ENCODE assay signal across 8 cellular contexts in the genomic region with DNA sequence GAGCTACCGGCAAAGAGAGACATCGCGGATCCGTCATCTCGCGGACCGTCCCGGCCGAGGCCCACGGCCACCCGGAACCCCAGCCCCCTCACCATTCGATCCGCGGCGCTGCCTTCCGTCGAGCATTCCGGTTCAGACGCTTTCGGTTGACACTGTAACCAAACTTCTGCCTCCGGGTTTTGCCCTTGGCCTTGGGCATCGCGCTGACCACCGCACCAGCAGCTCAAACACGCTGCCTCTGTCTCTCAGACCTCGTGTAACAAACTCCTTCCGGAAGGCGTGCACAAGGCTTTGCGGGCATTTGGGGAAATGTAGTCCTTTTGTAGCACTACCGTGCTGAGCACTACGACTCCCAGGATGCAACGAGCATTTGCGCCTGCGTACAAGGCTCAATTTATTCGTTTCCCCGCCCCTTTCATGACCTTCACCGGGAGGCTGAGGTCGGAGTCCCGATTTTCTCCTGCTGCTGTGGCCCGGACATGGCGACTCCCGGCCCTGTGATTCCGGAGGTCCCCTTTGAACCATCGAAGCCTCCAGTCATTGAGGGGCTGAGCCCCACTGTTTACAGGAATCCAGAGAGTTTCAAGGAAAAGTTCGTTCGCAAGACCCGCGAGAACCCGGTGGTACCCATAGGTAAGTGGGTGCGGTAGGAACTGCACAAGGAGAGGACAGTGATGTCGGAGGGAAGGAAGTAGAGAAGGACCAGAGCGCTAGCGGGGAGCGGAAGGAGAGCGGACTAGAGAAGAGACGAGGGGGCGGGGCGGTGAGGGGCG. TPM values are rescaled to one million over a fixed set of nuclear protein-coding genes. Genes with fewer than 3 reads are reported as not detected.
A peak's percentile ranks its signal among the peaks of the same experiment; 100 is the strongest.
DNase-seq lines count a peak whose midpoint lies in the region; ATAC-seq and TF ChIP-seq lines count a peak whose summit lies in the region.

A gene with protein sequence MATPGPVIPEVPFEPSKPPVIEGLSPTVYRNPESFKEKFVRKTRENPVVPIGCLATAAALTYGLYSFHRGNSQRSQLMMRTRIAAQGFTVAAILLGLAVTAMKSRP (plus strand): TSS at position 411 of the 773 bp plus-strand sequence. CDS start 69 bp downstream, at position 480.
A gene with protein sequence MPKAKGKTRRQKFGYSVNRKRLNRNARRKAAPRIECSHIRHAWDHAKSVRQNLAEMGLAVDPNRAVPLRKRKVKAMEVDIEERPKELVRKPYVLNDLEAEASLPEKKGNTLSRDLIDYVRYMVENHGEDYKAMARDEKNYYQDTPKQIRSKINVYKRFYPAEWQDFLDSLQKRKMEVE (minus strand): TSS at position 258 of the 773 bp plus-strand sequence. CDS start 59 bp downstream, at position 199.

- H3K4me3 Mint-ChIP-seq in WTC11 (peak within 1 kb of the TSS; percentile 99), immature natural killer cell (peak within 1 kb of the TSS; percentile 94 to 100 (median 99))

- H3K27ac ChIP-seq in AG04450 (ENCODE audit: low read depth, low read length), result peak within 1 kb of the TSS; percentile 94

- H3K9me3 Mint-ChIP-seq in WTC11 (no peaks in the 10 kb centered on the region), immature natural killer cell (no peaks in the 10 kb centered on the region)

- POLR2A ChIA-PET in AG04450 (lab: Yijun Ruan, JAX) (interaction anchor here (0.6 to 1.0 kb wide), 4 partner anchors 24 to 484 kb away, joined by 3 to 7 read pairs (median 4); a partner anchor contains a TSS), WTC11 (lab: Charles Lee) (interaction anchor here (0.8 to 2.0 kb wide), 2 partner anchors 148 to 154 kb away, joined by 3 to 5 read pairs; a partner anchor contains a TSS)

- CTCF ChIA-PET in AG04450 (lab: Charles Lee), result no interaction called here
- CTCF ChIA-PET in WTC11 (lab: Charles Lee), result interaction anchor here (1.0 to 2.6 kb wide), 5 partner anchors 17 to 659 kb away, joined by 3 to 12 read pairs (median 8); a partner anchor contains a TSS

- H3K36me3 Mint-ChIP-seq in WTC11 (peaks cover 30% of the 10 kb centered on the region), immature natural killer cell (peaks cover 0 to 29% (median 4%) of the 10 kb centered on the region in 3 donors)

- H3K9me3 ChIP-seq in AG04450 (ENCODE audit: control insufficient read depth, insufficient read depth, low read length), result no peaks in the 10 kb centered on the region

- H3K27me3 Mint-ChIP-seq in WTC11 (ENCODE audit: low read depth) (no peaks in the 10 kb centered on the region; the same call in 1 of the 2 replicates), immature natural killer cell (ENCODE audit: low read depth in 3 of 3) (peaks cover 0 to 8% (median 5%) of the 10 kb centered on the region in 3 donors)

- H3K27me3 ChIP-seq in AG04450 (ENCODE audit: control insufficient read depth, insufficient read depth, low read length), result no peaks in the 10 kb centered on the region

- H3K4me3 ChIP-seq in AG04450 (ENCODE audit: low read depth, low read length), result peak within 1 kb of the TSS; percentile 98
- peak within 1 kb of the TSS; percentile 95 to 99 for H3K4me3 ChIP-seq in cardiac fibroblast (replicated peaks in 1 of 2; ENCODE audit: low read depth in 2 of 2, low read length in 2 of 2)

- H3K27ac Mint-ChIP-seq in WTC11 (peak within 1 kb of the TSS; percentile 100), immature natural killer cell (peak within 1 kb of the TSS; percentile 90 to 99 (median 98))

- no peak for TF ChIP-seq CTCF in AG04450 (IDR thresholded peaks at IDR 0.05; ENCODE audit: low read depth, low read length)
- TF ChIP-seq CTCF in WTC11 (IDR thresholded peaks at IDR 0.05), result no peak
- TF ChIP-seq CTCF in cardiac fibroblast (IDR thresholded peaks at IDR 0.05; ENCODE audit: low read depth, low read length), result no peak

- DNase-seq in AG04450 (ENCODE audit: low read depth, low spot score) (peak; percentile 96), NCI-H226 (peak; percentile 98), WTC11 (ENCODE audit: low spot score) (peak; percentile 99), cardiac fibroblast (ENCODE audit: low read depth in 2 of 2) (peak; percentile 99), immature natural killer cell (peak; percentile 97 to 99 (median 98)), smooth muscle cell of the brain vasculature (ENCODE audit: low read depth, low spot score) (peak; percentile 98)

- H3K4me1 Mint-ChIP-seq in WTC11 (peaks cover 19% of the 10 kb centered on the region), immature natural killer cell (peaks cover 32 to 37% of the 10 kb centered on the region in 2 donors)

- ATAC-seq in GM18909 (IDR thresholded peaks at IDR 0.05; ENCODE audit: poor library complexity, unreplicated experiment), result peak; percentile 86
- peak; percentile 88 for ATAC-seq in HG03175 (IDR thresholded peaks at IDR 0.05; ENCODE audit: unreplicated experiment)
- ATAC-seq in WTC11, result peak; percentile 92

TF ChIP-seq in WTC11, 78 proteins besides CTCF, POLR2A, EP300 and RAD21 (continues in another document):
- TF ChIP-seq, protein P1, sequence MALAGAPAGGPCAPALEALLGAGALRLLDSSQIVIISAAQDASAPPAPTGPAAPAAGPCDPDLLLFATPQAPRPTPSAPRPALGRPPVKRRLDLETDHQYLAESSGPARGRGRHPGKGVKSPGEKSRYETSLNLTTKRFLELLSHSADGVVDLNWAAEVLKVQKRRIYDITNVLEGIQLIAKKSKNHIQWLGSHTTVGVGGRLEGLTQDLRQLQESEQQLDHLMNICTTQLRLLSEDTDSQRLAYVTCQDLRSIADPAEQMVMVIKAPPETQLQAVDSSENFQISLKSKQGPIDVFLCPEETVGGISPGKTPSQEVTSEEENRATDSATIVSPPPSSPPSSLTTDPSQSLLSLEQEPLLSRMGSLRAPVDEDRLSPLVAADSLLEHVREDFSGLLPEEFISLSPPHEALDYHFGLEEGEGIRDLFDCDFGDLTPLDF (CRISPR knock-in tag; IDR thresholded peaks at IDR 0.05), result 0 out of 2 replicates have a peak, but pooled peaks have one; percentile 28
- TF ChIP-seq, protein P2, sequence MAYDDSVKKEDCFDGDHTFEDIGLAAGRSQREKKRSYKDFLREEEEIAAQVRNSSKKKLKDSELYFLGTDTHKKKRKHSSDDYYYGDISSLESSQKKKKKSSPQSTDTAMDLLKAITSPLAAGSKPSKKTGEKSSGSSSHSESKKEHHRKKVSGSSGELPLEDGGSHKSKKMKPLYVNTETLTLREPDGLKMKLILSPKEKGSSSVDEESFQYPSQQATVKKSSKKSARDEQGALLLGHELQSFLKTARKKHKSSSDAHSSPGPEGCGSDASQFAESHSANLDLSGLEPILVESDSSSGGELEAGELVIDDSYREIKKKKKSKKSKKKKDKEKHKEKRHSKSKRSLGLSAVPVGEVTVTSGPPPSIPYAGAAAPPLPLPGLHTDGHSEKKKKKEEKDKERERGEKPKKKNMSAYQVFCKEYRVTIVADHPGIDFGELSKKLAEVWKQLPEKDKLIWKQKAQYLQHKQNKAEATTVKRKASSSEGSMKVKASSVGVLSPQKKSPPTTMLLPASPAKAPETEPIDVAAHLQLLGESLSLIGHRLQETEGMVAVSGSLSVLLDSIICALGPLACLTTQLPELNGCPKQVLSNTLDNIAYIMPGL (CRISPR knock-in tag; IDR thresholded peaks at IDR 0.05), result 0 out of 2 replicates have a peak, but pooled peaks have one; percentile 6
- TF ChIP-seq SMAD3 (CRISPR knock-in tag; IDR thresholded peaks at IDR 0.05; ENCODE audit: borderline replicate concordance), result 0 out of 2 replicates have a peak, but pooled peaks have one; percentile 15
- no peak for TF ChIP-seq ZNF671 (CRISPR knock-in tag; IDR thresholded peaks at IDR 0.05)
- TF ChIP-seq, protein P3, sequence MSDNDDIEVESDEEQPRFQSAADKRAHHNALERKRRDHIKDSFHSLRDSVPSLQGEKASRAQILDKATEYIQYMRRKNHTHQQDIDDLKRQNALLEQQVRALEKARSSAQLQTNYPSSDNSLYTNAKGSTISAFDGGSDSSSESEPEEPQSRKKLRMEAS (CRISPR knock-in tag; IDR thresholded peaks at IDR 0.05), result peak; percentile 98
- TF ChIP-seq, protein P4, sequence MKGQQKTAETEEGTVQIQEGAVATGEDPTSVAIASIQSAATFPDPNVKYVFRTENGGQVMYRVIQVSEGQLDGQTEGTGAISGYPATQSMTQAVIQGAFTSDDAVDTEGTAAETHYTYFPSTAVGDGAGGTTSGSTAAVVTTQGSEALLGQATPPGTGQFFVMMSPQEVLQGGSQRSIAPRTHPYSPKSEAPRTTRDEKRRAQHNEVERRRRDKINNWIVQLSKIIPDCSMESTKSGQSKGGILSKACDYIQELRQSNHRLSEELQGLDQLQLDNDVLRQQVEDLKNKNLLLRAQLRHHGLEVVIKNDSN (CRISPR knock-in tag; IDR thresholded peaks at IDR 0.05), result 0 out of 2 replicates have a peak, but pooled peaks have one; percentile 59

RNA-seq across cellular contexts. Expression of the first gene that starts in this region (rescaled TPM):
- 71.4 and 89.8 TPM in 2 replicates for polyA plus RNA-seq in AG04450 (2011; rRNA removed)
- polyA minus RNA-seq in AG04450 (2011; rRNA and poly(A)+ RNA removed), result 41.7 and 62.8 TPM in 2 replicates
- total RNA-seq in WTC11 (2021), result 98.2 to 112 TPM (median 108 TPM) in 3 replicates
- 100 to 1,000 TPM; 186 to 218 (median 207) TPM for polyA plus RNA-seq in immature natural killer cell

RNA-seq across cellular contexts. Expression of the second gene that starts in this region (rescaled TPM):
- polyA plus RNA-seq in AG04450 (2011; rRNA removed), result 29.3 and 29.4 TPM in 2 replicates
- polyA minus RNA-seq in AG04450 (2011; rRNA and poly(A)+ RNA removed), result 13.3 and 15.4 TPM in 2 replicates
- 51.7 to 57.7 TPM (median 52.1 TPM) in 3 replicates for total RNA-seq in WTC11 (2021)
- 10 to 100 TPM in 2 of 3 donors, 1 to 10 TPM in 1; 5.7 to 34.7 (median 16.6) TPM for polyA plus RNA-seq in immature natural killer cell

Comparison
In these comparisons a context has a peak if more than half of its experiments do, and no peak if none do; other contexts are left out.
1. Peak in every context shown above with its lines: DNase-seq, ATAC-seq, H3K4me3 ChIP-seq and H3K27ac ChIP-seq.